ENCODE assay signal across 1 cellular context in genomic region chr1:221979461-221980032, GRCh38.
TF ChIP-seq lines count a peak whose summit lies in the region.

No MANE protein-coding gene starts in this region.

TF ChIP-seq in WTC11, 78 proteins besides CTCF, POLR2A, EP300 and RAD21 (continued from another document):
- TF ChIP-seq ARID4B (CRISPR knock-in tag; IDR thresholded peaks at IDR 0.05; ENCODE audit: borderline replicate concordance) (no peak), ZNF317 (CRISPR knock-in tag; IDR thresholded peaks at IDR 0.05; ENCODE audit: borderline replicate concordance, low read depth) (no peak), ZBTB21 (CRISPR knock-in tag; IDR thresholded peaks at IDR 0.05; ENCODE audit: borderline replicate concordance) (no peak)
